ENCODE assay signal across 1 cellular context in the genomic region with DNA sequence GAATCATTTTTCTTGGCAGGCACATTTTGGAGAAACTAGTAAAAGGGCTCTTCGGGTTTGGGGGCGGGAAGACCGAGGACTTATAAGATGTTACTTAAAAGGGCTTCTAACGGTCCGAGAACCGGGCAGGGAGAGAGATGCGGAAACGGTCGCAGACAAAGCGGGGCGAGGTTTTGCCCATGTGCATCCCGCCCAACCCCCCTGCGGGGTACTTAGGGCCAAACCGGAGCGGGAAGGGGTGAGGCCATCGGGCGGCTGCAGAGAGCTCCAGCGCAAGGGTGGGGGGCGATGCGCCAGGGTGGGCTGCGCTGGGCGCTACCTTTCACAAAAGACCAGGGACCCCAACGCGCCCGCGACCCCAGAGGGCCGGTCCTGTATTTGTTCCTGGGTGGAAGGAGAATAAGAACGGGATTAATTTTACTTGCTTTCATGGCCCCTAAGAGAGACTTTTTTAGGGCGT.
TF ChIP-seq lines count a peak whose summit lies in the region.

No MANE protein-coding gene starts in this region.

TF ChIP-seq in K562, 482 proteins besides CTCF, POLR2A, EP300 and RAD21 (continued from another document):
- TF ChIP-seq, protein P1, sequence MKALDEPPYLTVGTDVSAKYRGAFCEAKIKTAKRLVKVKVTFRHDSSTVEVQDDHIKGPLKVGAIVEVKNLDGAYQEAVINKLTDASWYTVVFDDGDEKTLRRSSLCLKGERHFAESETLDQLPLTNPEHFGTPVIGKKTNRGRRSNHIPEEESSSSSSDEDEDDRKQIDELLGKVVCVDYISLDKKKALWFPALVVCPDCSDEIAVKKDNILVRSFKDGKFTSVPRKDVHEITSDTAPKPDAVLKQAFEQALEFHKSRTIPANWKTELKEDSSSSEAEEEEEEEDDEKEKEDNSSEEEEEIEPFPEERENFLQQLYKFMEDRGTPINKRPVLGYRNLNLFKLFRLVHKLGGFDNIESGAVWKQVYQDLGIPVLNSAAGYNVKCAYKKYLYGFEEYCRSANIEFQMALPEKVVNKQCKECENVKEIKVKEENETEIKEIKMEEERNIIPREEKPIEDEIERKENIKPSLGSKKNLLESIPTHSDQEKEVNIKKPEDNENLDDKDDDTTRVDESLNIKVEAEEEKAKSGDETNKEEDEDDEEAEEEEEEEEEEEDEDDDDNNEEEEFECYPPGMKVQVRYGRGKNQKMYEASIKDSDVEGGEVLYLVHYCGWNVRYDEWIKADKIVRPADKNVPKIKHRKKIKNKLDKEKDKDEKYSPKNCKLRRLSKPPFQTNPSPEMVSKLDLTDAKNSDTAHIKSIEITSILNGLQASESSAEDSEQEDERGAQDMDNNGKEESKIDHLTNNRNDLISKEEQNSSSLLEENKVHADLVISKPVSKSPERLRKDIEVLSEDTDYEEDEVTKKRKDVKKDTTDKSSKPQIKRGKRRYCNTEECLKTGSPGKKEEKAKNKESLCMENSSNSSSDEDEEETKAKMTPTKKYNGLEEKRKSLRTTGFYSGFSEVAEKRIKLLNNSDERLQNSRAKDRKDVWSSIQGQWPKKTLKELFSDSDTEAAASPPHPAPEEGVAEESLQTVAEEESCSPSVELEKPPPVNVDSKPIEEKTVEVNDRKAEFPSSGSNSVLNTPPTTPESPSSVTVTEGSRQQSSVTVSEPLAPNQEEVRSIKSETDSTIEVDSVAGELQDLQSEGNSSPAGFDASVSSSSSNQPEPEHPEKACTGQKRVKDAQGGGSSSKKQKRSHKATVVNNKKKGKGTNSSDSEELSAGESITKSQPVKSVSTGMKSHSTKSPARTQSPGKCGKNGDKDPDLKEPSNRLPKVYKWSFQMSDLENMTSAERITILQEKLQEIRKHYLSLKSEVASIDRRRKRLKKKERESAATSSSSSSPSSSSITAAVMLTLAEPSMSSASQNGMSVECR (CRISPR knock-in tag; IDR thresholded peaks at IDR 0.05) = no peak
- TF ChIP-seq NFRKB (IDR thresholded peaks at IDR 0.05; ENCODE audit: low read depth) = no peak; the same call in 1 of the 2 replicates
- TF ChIP-seq, protein P2, sequence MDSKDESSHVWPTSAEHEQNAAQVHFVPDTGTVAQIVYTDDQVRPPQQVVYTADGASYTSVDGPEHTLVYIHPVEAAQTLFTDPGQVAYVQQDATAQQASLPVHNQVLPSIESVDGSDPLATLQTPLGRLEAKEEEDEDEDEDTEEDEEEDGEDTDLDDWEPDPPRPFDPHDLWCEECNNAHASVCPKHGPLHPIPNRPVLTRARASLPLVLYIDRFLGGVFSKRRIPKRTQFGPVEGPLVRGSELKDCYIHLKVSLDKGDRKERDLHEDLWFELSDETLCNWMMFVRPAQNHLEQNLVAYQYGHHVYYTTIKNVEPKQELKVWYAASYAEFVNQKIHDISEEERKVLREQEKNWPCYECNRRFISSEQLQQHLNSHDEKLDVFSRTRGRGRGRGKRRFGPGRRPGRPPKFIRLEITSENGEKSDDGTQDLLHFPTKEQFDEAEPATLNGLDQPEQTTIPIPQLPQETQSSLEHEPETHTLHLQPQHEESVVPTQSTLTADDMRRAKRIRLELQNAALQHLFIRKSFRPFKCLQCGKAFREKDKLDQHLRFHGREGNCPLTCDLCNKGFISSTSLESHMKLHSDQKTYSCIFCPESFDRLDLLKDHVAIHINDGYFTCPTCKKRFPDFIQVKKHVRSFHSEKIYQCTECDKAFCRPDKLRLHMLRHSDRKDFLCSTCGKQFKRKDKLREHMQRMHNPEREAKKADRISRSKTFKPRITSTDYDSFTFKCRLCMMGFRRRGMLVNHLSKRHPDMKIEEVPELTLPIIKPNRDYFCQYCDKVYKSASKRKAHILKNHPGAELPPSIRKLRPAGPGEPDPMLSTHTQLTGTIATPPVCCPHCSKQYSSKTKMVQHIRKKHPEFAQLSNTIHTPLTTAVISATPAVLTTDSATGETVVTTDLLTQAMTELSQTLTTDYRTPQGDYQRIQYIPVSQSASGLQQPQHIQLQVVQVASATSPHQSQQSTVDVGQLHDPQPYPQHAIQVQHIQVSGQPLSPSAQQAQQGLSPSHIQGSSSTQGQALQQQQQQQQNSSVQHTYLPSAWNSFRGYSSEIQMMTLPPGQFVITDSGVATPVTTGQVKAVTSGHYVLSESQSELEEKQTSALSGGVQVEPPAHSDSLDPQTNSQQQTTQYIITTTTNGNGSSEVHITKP (IDR thresholded peaks at IDR 0.05; ENCODE audit: partially characterized antibody) = peak; percentile 23
- TF ChIP-seq ZFP1 (CRISPR knock-in tag; IDR thresholded peaks at IDR 0.05) = peak; percentile 47; the same call in 1 of the 2 replicates
- TF ChIP-seq TAF9B (IDR thresholded peaks at IDR 0.05; ENCODE audit: partially characterized antibody) = no peak
- no peak for TF ChIP-seq ZNF444 (CRISPR knock-in tag; IDR thresholded peaks at IDR 0.05)
- TF ChIP-seq MYNN (IDR thresholded peaks at IDR 0.05) = no peak
- TF ChIP-seq MYNN (CRISPR knock-in tag; IDR thresholded peaks at IDR 0.05) = no peak
- TF ChIP-seq, protein P3, sequence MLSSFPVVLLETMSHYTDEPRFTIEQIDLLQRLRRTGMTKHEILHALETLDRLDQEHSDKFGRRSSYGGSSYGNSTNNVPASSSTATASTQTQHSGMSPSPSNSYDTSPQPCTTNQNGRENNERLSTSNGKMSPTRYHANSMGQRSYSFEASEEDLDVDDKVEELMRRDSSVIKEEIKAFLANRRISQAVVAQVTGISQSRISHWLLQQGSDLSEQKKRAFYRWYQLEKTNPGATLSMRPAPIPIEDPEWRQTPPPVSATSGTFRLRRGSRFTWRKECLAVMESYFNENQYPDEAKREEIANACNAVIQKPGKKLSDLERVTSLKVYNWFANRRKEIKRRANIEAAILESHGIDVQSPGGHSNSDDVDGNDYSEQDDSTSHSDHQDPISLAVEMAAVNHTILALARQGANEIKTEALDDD (IDR thresholded peaks at IDR 0.05) = no peak
- TF ChIP-seq, protein P4, sequence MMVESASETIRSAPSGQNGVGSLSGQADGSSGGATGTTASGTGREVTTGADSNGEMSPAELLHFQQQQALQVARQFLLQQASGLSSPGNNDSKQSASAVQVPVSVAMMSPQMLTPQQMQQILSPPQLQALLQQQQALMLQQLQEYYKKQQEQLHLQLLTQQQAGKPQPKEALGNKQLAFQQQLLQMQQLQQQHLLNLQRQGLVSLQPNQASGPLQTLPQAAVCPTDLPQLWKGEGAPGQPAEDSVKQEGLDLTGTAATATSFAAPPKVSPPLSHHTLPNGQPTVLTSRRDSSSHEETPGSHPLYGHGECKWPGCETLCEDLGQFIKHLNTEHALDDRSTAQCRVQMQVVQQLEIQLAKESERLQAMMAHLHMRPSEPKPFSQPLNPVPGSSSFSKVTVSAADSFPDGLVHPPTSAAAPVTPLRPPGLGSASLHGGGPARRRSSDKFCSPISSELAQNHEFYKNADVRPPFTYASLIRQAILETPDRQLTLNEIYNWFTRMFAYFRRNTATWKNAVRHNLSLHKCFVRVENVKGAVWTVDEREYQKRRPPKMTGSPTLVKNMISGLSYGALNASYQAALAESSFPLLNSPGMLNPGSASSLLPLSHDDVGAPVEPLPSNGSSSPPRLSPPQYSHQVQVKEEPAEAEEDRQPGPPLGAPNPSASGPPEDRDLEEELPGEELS (CRISPR knock-in tag; IDR thresholded peaks at IDR 0.05; ENCODE audit: borderline replicate concordance) = 0 out of 2 replicates have a peak, but pooled peaks have one; percentile 27
- no peak for TF ChIP-seq ZC3H8 (IDR thresholded peaks at IDR 0.05)
